In genomic region chr11:1654388-1655167, GRCh38 we compare ENCODE assay signal across 1 cellular context.
TF ChIP-seq lines count a peak whose summit lies in the region.

No MANE protein-coding gene starts in this region.

TF ChIP-seq in HepG2, 621 proteins besides CTCF, POLR2A, EP300 and RAD21 (continued from another document and continues in another):
- TF ChIP-seq, protein P1, sequence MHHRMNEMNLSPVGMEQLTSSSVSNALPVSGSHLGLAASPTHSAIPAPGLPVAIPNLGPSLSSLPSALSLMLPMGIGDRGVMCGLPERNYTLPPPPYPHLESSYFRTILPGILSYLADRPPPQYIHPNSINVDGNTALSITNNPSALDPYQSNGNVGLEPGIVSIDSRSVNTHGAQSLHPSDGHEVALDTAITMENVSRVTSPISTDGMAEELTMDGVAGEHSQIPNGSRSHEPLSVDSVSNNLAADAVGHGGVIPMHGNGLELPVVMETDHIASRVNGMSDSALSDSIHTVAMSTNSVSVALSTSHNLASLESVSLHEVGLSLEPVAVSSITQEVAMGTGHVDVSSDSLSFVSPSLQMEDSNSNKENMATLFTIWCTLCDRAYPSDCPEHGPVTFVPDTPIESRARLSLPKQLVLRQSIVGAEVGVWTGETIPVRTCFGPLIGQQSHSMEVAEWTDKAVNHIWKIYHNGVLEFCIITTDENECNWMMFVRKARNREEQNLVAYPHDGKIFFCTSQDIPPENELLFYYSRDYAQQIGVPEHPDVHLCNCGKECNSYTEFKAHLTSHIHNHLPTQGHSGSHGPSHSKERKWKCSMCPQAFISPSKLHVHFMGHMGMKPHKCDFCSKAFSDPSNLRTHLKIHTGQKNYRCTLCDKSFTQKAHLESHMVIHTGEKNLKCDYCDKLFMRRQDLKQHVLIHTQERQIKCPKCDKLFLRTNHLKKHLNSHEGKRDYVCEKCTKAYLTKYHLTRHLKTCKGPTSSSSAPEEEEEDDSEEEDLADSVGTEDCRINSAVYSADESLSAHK (CRISPR knock-in tag; IDR thresholded peaks at IDR 0.05; ENCODE audit: borderline replicate concordance): no peak
- TF ChIP-seq ZNF850 (CRISPR knock-in tag; conservative IDR thresholded peaks at IDR 0.05): no peak
- TF ChIP-seq, protein P2, sequence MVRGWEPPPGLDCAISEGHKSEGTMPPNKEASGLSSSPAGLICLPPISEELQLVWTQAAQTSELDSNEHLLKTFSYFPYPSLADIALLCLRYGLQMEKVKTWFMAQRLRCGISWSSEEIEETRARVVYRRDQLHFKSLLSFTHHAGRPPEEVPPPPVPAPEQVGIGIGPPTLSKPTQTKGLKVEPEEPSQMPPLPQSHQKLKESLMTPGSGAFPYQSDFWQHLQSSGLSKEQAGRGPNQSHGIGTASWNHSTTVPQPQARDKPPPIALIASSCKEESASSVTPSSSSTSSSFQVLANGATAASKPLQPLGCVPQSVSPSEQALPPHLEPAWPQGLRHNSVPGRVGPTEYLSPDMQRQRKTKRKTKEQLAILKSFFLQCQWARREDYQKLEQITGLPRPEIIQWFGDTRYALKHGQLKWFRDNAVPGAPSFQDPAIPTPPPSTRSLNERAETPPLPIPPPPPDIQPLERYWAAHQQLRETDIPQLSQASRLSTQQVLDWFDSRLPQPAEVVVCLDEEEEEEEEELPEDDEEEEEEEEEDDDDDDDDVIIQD (CRISPR knock-in tag; IDR thresholded peaks at IDR 0.05; ENCODE audit: low read depth): no peak
- TF ChIP-seq TSC22D2 (CRISPR knock-in tag; IDR thresholded peaks at IDR 0.05; ENCODE audit: borderline replicate concordance): no peak
- TF ChIP-seq ZNF619 (CRISPR knock-in tag; IDR thresholded peaks at IDR 0.05): 0 out of 2 replicates have a peak, but pooled peaks have one; percentile 8
- TF ChIP-seq, protein P3, sequence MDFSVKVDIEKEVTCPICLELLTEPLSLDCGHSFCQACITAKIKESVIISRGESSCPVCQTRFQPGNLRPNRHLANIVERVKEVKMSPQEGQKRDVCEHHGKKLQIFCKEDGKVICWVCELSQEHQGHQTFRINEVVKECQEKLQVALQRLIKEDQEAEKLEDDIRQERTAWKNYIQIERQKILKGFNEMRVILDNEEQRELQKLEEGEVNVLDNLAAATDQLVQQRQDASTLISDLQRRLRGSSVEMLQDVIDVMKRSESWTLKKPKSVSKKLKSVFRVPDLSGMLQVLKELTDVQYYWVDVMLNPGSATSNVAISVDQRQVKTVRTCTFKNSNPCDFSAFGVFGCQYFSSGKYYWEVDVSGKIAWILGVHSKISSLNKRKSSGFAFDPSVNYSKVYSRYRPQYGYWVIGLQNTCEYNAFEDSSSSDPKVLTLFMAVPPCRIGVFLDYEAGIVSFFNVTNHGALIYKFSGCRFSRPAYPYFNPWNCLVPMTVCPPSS (IDR thresholded peaks at IDR 0.05): no peak
- peak; percentile 46; the same call in 1 of the 2 replicates for TF ChIP-seq KDM5B (CRISPR knock-in tag; IDR thresholded peaks at IDR 0.05; ENCODE audit: borderline replicate concordance)
- TF ChIP-seq MAFK (conservative IDR thresholded peaks at IDR 0.05 in 1 of 2, IDR thresholded peaks at IDR 0.05 in 1 of 2; ENCODE audit: low read length in 2 of 2): no peak
- TF ChIP-seq, protein P4, sequence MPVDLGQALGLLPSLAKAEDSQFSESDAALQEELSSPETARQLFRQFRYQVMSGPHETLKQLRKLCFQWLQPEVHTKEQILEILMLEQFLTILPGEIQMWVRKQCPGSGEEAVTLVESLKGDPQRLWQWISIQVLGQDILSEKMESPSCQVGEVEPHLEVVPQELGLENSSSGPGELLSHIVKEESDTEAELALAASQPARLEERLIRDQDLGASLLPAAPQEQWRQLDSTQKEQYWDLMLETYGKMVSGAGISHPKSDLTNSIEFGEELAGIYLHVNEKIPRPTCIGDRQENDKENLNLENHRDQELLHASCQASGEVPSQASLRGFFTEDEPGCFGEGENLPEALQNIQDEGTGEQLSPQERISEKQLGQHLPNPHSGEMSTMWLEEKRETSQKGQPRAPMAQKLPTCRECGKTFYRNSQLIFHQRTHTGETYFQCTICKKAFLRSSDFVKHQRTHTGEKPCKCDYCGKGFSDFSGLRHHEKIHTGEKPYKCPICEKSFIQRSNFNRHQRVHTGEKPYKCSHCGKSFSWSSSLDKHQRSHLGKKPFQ (CRISPR knock-in tag; IDR thresholded peaks at IDR 0.05; ENCODE audit: insufficient replicate concordance): no peak
- TF ChIP-seq ZNF296 (CRISPR knock-in tag; conservative IDR thresholded peaks at IDR 0.05): no peak
- TF ChIP-seq TEAD2 (CRISPR knock-in tag; IDR thresholded peaks at IDR 0.05): no peak
- TF ChIP-seq, protein P5, sequence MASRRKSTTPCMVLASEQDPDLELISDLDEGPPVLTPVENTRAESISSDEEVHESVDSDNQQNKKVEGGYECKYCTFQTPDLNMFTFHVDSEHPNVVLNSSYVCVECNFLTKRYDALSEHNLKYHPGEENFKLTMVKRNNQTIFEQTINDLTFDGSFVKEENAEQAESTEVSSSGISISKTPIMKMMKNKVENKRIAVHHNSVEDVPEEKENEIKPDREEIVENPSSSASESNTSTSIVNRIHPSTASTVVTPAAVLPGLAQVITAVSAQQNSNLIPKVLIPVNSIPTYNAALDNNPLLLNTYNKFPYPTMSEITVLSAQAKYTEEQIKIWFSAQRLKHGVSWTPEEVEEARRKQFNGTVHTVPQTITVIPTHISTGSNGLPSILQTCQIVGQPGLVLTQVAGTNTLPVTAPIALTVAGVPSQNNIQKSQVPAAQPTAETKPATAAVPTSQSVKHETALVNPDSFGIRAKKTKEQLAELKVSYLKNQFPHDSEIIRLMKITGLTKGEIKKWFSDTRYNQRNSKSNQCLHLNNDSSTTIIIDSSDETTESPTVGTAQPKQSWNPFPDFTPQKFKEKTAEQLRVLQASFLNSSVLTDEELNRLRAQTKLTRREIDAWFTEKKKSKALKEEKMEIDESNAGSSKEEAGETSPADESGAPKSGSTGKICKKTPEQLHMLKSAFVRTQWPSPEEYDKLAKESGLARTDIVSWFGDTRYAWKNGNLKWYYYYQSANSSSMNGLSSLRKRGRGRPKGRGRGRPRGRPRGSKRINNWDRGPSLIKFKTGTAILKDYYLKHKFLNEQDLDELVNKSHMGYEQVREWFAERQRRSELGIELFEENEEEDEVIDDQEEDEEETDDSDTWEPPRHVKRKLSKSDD (CRISPR knock-in tag; IDR thresholded peaks at IDR 0.05; ENCODE audit: low read depth): peak; percentile 70; the same call in 1 of the 2 replicates
- no peak for TF ChIP-seq NFKB2 (CRISPR knock-in tag; IDR thresholded peaks at IDR 0.05; ENCODE audit: borderline replicate concordance)
- TF ChIP-seq, protein P6, sequence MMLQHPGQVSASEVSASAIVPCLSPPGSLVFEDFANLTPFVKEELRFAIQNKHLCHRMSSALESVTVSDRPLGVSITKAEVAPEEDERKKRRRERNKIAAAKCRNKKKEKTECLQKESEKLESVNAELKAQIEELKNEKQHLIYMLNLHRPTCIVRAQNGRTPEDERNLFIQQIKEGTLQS (CRISPR knock-in tag; IDR thresholded peaks at IDR 0.05): no peak
- TF ChIP-seq KAT8 (CRISPR knock-in tag; IDR thresholded peaks at IDR 0.05): peak; percentile 34; the same call in 1 of the 2 replicates
- no peak for TF ChIP-seq ZMYM3 (CRISPR knock-in tag; IDR thresholded peaks at IDR 0.05)
- TF ChIP-seq NFRKB (IDR thresholded peaks at IDR 0.05): no peak
- TF ChIP-seq ZMYM4 (CRISPR knock-in tag; IDR thresholded peaks at IDR 0.05): no peak
- TF ChIP-seq BORCS8-MEF2B (CRISPR knock-in tag; IDR thresholded peaks at IDR 0.05): 0 out of 2 replicates have a peak, but pooled peaks have one; percentile 44
- no peak for TF ChIP-seq TBL1XR1 (IDR thresholded peaks at IDR 0.05; ENCODE audit: borderline replicate concordance, low read length, partially characterized antibody)
- TF ChIP-seq MXD3 (CRISPR knock-in tag; IDR thresholded peaks at IDR 0.05): no peak
- no peak for TF ChIP-seq HMG20B (CRISPR knock-in tag; conservative IDR thresholded peaks at IDR 0.05)
- no peak for TF ChIP-seq ZNF740 (CRISPR knock-in tag; IDR thresholded peaks at IDR 0.05)
- TF ChIP-seq, protein P7, sequence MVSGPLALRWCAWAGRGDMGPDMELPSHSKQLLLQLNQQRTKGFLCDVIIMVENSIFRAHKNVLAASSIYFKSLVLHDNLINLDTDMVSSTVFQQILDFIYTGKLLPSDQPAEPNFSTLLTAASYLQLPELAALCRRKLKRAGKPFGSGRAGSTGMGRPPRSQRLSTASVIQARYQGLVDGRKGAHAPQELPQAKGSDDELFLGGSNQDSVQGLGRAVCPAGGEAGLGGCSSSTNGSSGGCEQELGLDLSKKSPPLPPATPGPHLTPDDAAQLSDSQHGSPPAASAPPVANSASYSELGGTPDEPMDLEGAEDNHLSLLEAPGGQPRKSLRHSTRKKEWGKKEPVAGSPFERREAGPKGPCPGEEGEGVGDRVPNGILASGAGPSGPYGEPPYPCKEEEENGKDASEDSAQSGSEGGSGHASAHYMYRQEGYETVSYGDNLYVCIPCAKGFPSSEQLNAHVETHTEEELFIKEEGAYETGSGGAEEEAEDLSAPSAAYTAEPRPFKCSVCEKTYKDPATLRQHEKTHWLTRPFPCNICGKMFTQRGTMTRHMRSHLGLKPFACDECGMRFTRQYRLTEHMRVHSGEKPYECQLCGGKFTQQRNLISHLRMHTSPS (CRISPR knock-in tag; IDR thresholded peaks at IDR 0.05; ENCODE audit: low read depth): no peak; the same call in 1 of the 2 replicates
- no peak for TF ChIP-seq ZMYM2 (CRISPR knock-in tag; IDR thresholded peaks at IDR 0.05)
- no peak for TF ChIP-seq WIZ (CRISPR knock-in tag; IDR thresholded peaks at IDR 0.05)
- TF ChIP-seq PRPF4 (IDR thresholded peaks at IDR 0.05; ENCODE audit: low read depth, low read length, poor library complexity, severe bottlenecking): no peak
- no peak for TF ChIP-seq ZNF543 (CRISPR knock-in tag; IDR thresholded peaks at IDR 0.05)
- no peak for TF ChIP-seq CREBL2 (CRISPR knock-in tag; IDR thresholded peaks at IDR 0.05; ENCODE audit: borderline replicate concordance)
- TF ChIP-seq TOE1 (CRISPR knock-in tag; IDR thresholded peaks at IDR 0.05): no peak
- no peak for TF ChIP-seq NFE2L2 (IDR thresholded peaks at IDR 0.05; ENCODE audit: low read length)
- no peak for TF ChIP-seq HOXA7 (CRISPR knock-in tag; IDR thresholded peaks at IDR 0.05)
- no peak for TF ChIP-seq HDAC6 (IDR thresholded peaks at IDR 0.05; ENCODE audit: low read depth, low read length)
- no peak for TF ChIP-seq REL (CRISPR knock-in tag; conservative IDR thresholded peaks at IDR 0.05)
- TF ChIP-seq ZNF792 (CRISPR knock-in tag; IDR thresholded peaks at IDR 0.05): 0 out of 2 replicates have a peak, but pooled peaks have one; percentile 18
- peak; percentile 94 for TF ChIP-seq GATAD2A (CRISPR knock-in tag; IDR thresholded peaks at IDR 0.05)
- no peak for TF ChIP-seq ZNF138 (CRISPR knock-in tag; IDR thresholded peaks at IDR 0.05; ENCODE audit: low read depth)
- TF ChIP-seq ZNF430 (CRISPR knock-in tag; IDR thresholded peaks at IDR 0.05): no peak
- TF ChIP-seq THRA (CRISPR knock-in tag; IDR thresholded peaks at IDR 0.05; ENCODE audit: borderline replicate concordance): 0 out of 2 replicates have a peak, but pooled peaks have one; percentile 31
- peak; percentile 50; the same call in 1 of the 2 replicates for TF ChIP-seq ZNF710 (CRISPR knock-in tag; IDR thresholded peaks at IDR 0.05; ENCODE audit: borderline replicate concordance)
